Comparison of ENCODE assay signal across 21 cellular contexts in genomic region chr22:42602470-42602869, GRCh38. TPM values are rescaled to one million over a fixed set of nuclear protein-coding genes. Genes with fewer than 3 reads are reported as not detected.
"Had no signal": no experiment of that assay in that cellular context is flagged by ENCODE, and none has a peak within 500 bp of the region (broad histone marks: within the 10 kb centered on the region; RNA-seq: fewer than 3 reads in every experiment).

No MANE protein-coding gene starts in this region.

- H3K4me1 ChIP-seq: ascending aorta, prostate gland had no signal

- H3K27ac ChIP-seq: ascending aorta, gastroesophageal sphincter, heart left ventricle, SK-N-MC, thoracic aorta had no signal

- H3K27me3 Mint-ChIP-seq: activated CD4-positive, alpha-beta T cell treated with anti-CD3 and anti-CD28 coated beads, Interleukin-2, amount 10 ng/mL, durations not matched to agents 7 days and 5 days; activated naive CD4-positive, alpha-beta T cell treated with anti-CD3 and anti-CD28 coated beads, Interleukin-2, amount 10 ng/mL, durations not matched to agents 7 days and 5 days had no signal

- DNase-seq: activated CD4-positive, alpha-beta T cell treated with anti-CD3 and anti-CD28 coated beads, Interleukin-2, amount 10 ng/mL, durations not matched to agents 7 days and 5 days; activated naive CD4-positive, alpha-beta T cell treated with anti-CD3 and anti-CD28 coated beads, Interleukin-2, amount 10 ng/mL, durations not matched to agents 7 days and 5 days; activated T-cell treated with anti-CD3 and anti-CD28 coated beads for 4 hours; cerebellar nuclear complex; effector CD8-positive, alpha-beta T cell; SHP77; stimulated activated CD4-positive, alpha-beta T cell treated with anti-CD3 and anti-CD28 coated beads, Interleukin-4, amount 100 ng/mL, for 24 hours had no signal

- ATAC-seq: esophagus mucosa; gastroesophageal sphincter; heart left ventricle; right cardiac atrium; stimulated activated effector memory CD8-positive, alpha-beta T cell treated with anti-CD3 and anti-CD28 coated beads, Interleukin-12 subunit alpha, Interleukin-12 subunit beta, amount 100 ng/mL, for 72 hours had no signal

- H3K27me3 ChIP-seq: ascending aorta, gastroesophageal sphincter, heart left ventricle had no signal

- H3K27ac Mint-ChIP-seq: activated CD4-positive, alpha-beta T cell treated with anti-CD3 and anti-CD28 coated beads, Interleukin-2, amount 10 ng/mL, durations not matched to agents 7 days and 5 days; activated naive CD4-positive, alpha-beta T cell treated with anti-CD3 and anti-CD28 coated beads, Interleukin-2, amount 10 ng/mL, durations not matched to agents 7 days and 5 days; activated T-helper 2 cell treated with anti-CD3 and anti-CD28 coated beads, Interferon-gamma antibody, Interleukin-2, Interleukin-4, amounts not matched to agents 10 μg/mL and 5 μg/mL and 100 μg/mL, durations not matched to agents 14 hours and 24 hours and 36 hours had no signal

- H3K9me3 Mint-ChIP-seq: activated CD4-positive, alpha-beta T cell treated with anti-CD3 and anti-CD28 coated beads, Interleukin-2, amount 10 ng/mL, durations not matched to agents 7 days and 5 days; activated naive CD4-positive, alpha-beta T cell treated with anti-CD3 and anti-CD28 coated beads, Interleukin-2, amount 10 ng/mL, durations not matched to agents 7 days and 5 days; activated T-helper 2 cell treated with anti-CD3 and anti-CD28 coated beads, Interferon-gamma antibody, Interleukin-2, Interleukin-4, amounts not matched to agents 10 μg/mL and 5 μg/mL and 100 μg/mL, durations not matched to agents 14 hours and 24 hours and 36 hours; stimulated activated effector memory CD8-positive, alpha-beta T cell treated with anti-CD3 and anti-CD28 coated beads, Interleukin-12 subunit alpha, Interleukin-12 subunit beta, amount 100 ng/mL, for 72 hours had no signal

- H3K4me3 ChIP-seq: ascending aorta, gastroesophageal sphincter, heart left ventricle, prostate gland, SK-N-MC, smooth muscle cell, thoracic aorta had no signal

- H3K4me3 Mint-ChIP-seq: activated CD4-positive, alpha-beta T cell treated with anti-CD3 and anti-CD28 coated beads, Interleukin-2, amount 10 ng/mL, durations not matched to agents 7 days and 5 days; activated naive CD4-positive, alpha-beta T cell treated with anti-CD3 and anti-CD28 coated beads, Interleukin-2, amount 10 ng/mL, durations not matched to agents 7 days and 5 days; stimulated activated effector memory CD8-positive, alpha-beta T cell treated with anti-CD3 and anti-CD28 coated beads, Interleukin-12 subunit alpha, Interleukin-12 subunit beta, amount 100 ng/mL, for 72 hours had no signal

- H3K9me3 ChIP-seq: ascending aorta, gastroesophageal sphincter, heart left ventricle, prostate gland, thoracic aorta had no signal

RNA-seq across cellular contexts. Expression of gene ATP5MGL, which starts 37.9 kb away (rescaled TPM):
- total RNA-seq: ascending aorta, kidney epithelial cell, prostate gland, thoracic aorta had no signal
- polyA plus RNA-seq: adipose tissue, neural cell had no signal
